9 cellular contexts compared by ENCODE assay signal in genomic region chr20:53678315-53678989, GRCh38.
DNase-seq lines count a peak whose midpoint lies in the region; ATAC-seq and TF ChIP-seq lines count a peak whose summit lies in the region.
"Had no signal": no experiment of that assay in that cellular context is flagged by ENCODE, and none has a peak within 500 bp of the region (broad histone marks: within the 10 kb centered on the region; RNA-seq: fewer than 3 reads in every experiment).

No MANE protein-coding gene starts in this region.

- H3K36me3 ChIP-seq in heart left ventricle (no peaks in the 10 kb centered on the region), iPS-20b (ENCODE audit: insufficient read depth, low read depth, low read length) (no peaks in the 10 kb centered on the region), WERI-Rb-1 (no peaks in the 10 kb centered on the region)

- 72 to 83% (median 76%) methylated on average over 7 of the region's 7 CpGs for WGBS in heart left ventricle, 4 donors

- ATAC-seq in heart left ventricle = no peak
- ATAC-seq in WTC11 = no peak
- ATAC-seq in GM18867 (IDR thresholded peaks at IDR 0.05; ENCODE audit: unreplicated experiment) = no peak

- H3K27ac Mint-ChIP-seq in WTC11 = peak overlapping the region; percentile 94

- H3K27me3 Mint-ChIP-seq in WTC11 (ENCODE audit: low read depth) = no peaks in the 10 kb centered on the region

- H3K4me1 ChIP-seq in heart left ventricle (peaks cover 0 to 39% (median 26%) of the 10 kb centered on the region in 12 donors), iPS-20b (ENCODE audit: insufficient read depth, low read length) (peaks cover 21% of the 10 kb centered on the region)

- TF ChIP-seq CTCF in heart left ventricle (IDR thresholded peaks at IDR 0.05) (no peak), WTC11 (IDR thresholded peaks at IDR 0.05) (no peak), WERI-Rb-1 (IDR thresholded peaks at IDR 0.05; ENCODE audit: low read depth, low read length) (no peak)

- H3K9ac ChIP-seq in iPS-20b (ENCODE audit: low read depth, low read length) = peak overlapping the region; percentile 22; the same call in 1 of the 2 replicates

- intact Hi-C loops in heart left ventricle (cut with DNase I) = no loop called here
- intact Hi-C loops in cardiac septum (cut with DNase I) = no loop called here

- H3K27me3 ChIP-seq in heart left ventricle = no peaks in the 10 kb centered on the region
- H3K27me3 ChIP-seq in iPS-20b (ENCODE audit: insufficient read depth, low read length) = no peaks in the 10 kb centered on the region
- no peaks in the 10 kb centered on the region for H3K27me3 ChIP-seq in WERI-Rb-1 (ENCODE audit: insufficient read depth, low read depth, severe bottlenecking)

- POLR2A ChIA-PET in WTC11 (lab: Charles Lee) = interaction anchor here (0.7 to 0.8 kb wide), 2 partner anchors 14 to 101 kb away, joined by 3 to 5 read pairs; no protein-coding TSS in a partner anchor

- peak overlapping the region in 1 of 12 donors; percentile 25 for H3K4me3 ChIP-seq in heart left ventricle
- no peak overlapping the region for H3K4me3 ChIP-seq in iPS-20b (ENCODE audit: low read length)
- no peak overlapping the region for H3K4me3 ChIP-seq in WERI-Rb-1 (ENCODE audit: low read depth, low read length)
- H3K4me3 ChIP-seq: mucosa of descending colon had no signal

- no peak for TF ChIP-seq POLR2A in heart left ventricle (IDR thresholded peaks at IDR 0.05)

- H3K36me3 Mint-ChIP-seq in WTC11 = no peaks in the 10 kb centered on the region

- CTCF ChIA-PET in WTC11 (lab: Charles Lee) = interaction anchor here (0.7 to 1.0 kb wide), 2 partner anchors 33 to 264 kb away, joined by 3 read pairs; no protein-coding TSS in a partner anchor

- H3K9me3 Mint-ChIP-seq in WTC11 = no peaks in the 10 kb centered on the region

- H3K4me3 Mint-ChIP-seq in WTC11 = peak overlapping the region; percentile 24

- H3K9me3 ChIP-seq in heart left ventricle = no peaks in the 10 kb centered on the region
- no peaks in the 10 kb centered on the region for H3K9me3 ChIP-seq in iPS-20b (ENCODE audit: insufficient read depth, low read depth, low read length)
- H3K9me3 ChIP-seq in WERI-Rb-1 (ENCODE audit: severe bottlenecking) = no peaks in the 10 kb centered on the region
- H3K9me3 ChIP-seq: mucosa of descending colon had no signal

- H3K4me1 Mint-ChIP-seq in WTC11 = peaks cover 33% of the 10 kb centered on the region

- DNase-seq in heart left ventricle = no peak
- no peak for DNase-seq in cardiac septum (ENCODE audit: low spot score)
- DNase-seq in WTC11 (ENCODE audit: low spot score) = no peak
- DNase-seq in substantia nigra (lab: John Stamatoyannopoulos, UW) = no peak
- no peak for DNase-seq in WERI-Rb-1

- H3K27ac ChIP-seq in heart left ventricle (peak overlapping the region in 9 of 12 donors; percentile 6 to 77 (median 48)), iPS-20b (ENCODE audit: low read length) (no peak overlapping the region), temporal lobe (ENCODE audit: low read depth, low read length) (peak overlapping the region; percentile 30), substantia nigra (ENCODE audit: low read depth, low read length, poor library complexity, severe bottlenecking) (no peak overlapping the region), WERI-Rb-1 (no peak overlapping the region)

TF ChIP-seq in WTC11, 78 proteins besides CTCF, POLR2A, EP300 and RAD21 (continues in another document):
- TF ChIP-seq GTF2I (CRISPR knock-in tag; conservative IDR thresholded peaks at IDR 0.05) (no peak), TEAD4 (CRISPR knock-in tag; IDR thresholded peaks at IDR 0.05) (no peak), AR (CRISPR knock-in tag; IDR thresholded peaks at IDR 0.05) (no peak), SMAD3 (CRISPR knock-in tag; IDR thresholded peaks at IDR 0.05; ENCODE audit: borderline replicate concordance) (no peak), GABPB1 (CRISPR knock-in tag; IDR thresholded peaks at IDR 0.05) (no peak), STAT6 (CRISPR knock-in tag; conservative IDR thresholded peaks at IDR 0.05; ENCODE audit: low read depth) (no peak), ZNF232 (CRISPR knock-in tag; IDR thresholded peaks at IDR 0.05) (no peak), PRDM15 (CRISPR knock-in tag; IDR thresholded peaks at IDR 0.05) (no peak), IRF2 (CRISPR knock-in tag; IDR thresholded peaks at IDR 0.05; ENCODE audit: borderline replicate concordance, low read depth) (no peak), USF1 (CRISPR knock-in tag; IDR thresholded peaks at IDR 0.05) (no peak), NFYB (CRISPR knock-in tag; conservative IDR thresholded peaks at IDR 0.05; ENCODE audit: low read depth) (no peak), JAZF1 (CRISPR knock-in tag; IDR thresholded peaks at IDR 0.05) (no peak), JUN (CRISPR knock-in tag; IDR thresholded peaks at IDR 0.05) (no peak)

Comparison
In these comparisons a context has a peak if more than half of its experiments do, and no peak if none do; other contexts are left out.
1. H3K27ac ChIP-seq: peak in heart left ventricle (9 of 12) and temporal lobe (single experiment); none in iPS-20b (single experiment), substantia nigra (single experiment) and WERI-Rb-1 (single experiment).